ENCODE assay signal across 3 cellular contexts in the genomic region with DNA sequence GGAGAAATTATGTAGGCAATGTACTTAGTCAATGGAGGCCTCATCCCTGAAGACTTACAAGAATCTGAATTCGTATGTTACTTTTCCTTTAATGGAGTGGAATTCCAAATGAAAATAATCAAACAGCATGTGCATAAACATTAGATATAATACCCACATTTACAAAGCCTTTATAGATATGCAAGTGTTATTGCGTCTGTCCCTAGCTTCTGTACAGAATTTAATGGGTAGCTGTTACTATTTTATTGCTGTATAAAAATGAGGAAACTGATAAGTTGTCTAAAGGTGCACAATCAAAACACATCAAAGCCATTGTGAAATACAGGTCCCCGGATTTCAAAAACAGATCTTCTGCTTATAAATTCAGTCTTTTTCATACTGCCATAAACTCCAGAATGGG. TPM values are rescaled to one million over a fixed set of nuclear protein-coding genes. Genes with fewer than 3 reads are reported as not detected.
"Had no signal": no experiment of that assay in that cellular context is flagged by ENCODE, and none has a peak within 500 bp of the region (broad histone marks: within the 10 kb centered on the region; RNA-seq: fewer than 3 reads in every experiment).

No MANE protein-coding gene starts in this region.

RNA-seq across cellular contexts. Expression of gene RNU1-4, which starts 12.5 kb away (rescaled TPM):
- total RNA-seq: GM23248, GM23338, H4 had no signal
- polyA plus RNA-seq: GM23248, GM23338 had no signal
